8 cellular contexts compared by ENCODE assay signal in genomic region chr1:25619101-25619890, GRCh38. TPM values are rescaled to one million over a fixed set of nuclear protein-coding genes. Genes with fewer than 3 reads are reported as not detected.
DNase-seq lines count a peak whose midpoint lies in the region; ATAC-seq and TF ChIP-seq lines count a peak whose summit lies in the region.

No MANE protein-coding gene starts in this region.

- H4K20me1 ChIP-seq in KMS-11 (ENCODE audit: insufficient read depth) = no peaks in the 10 kb centered on the region

- peak overlapping the region; percentile 89 for H3K4me2 ChIP-seq in KMS-11

- intact Hi-C loops in Caco-2 (cut with micrococcal nuclease; ENCODE audit: unreplicated experiment) = loop anchor here (1.0 to 2.0 kb wide), 3 partner anchors 50 to 177 kb away; no protein-coding TSS in a partner anchor
- intact Hi-C loops in testis (cut with DNase I; ENCODE audit: low total_unique reads) = no loop called here

- H3K9me3 ChIP-seq in Caco-2 (no peaks in the 10 kb centered on the region), testis (no peaks in the 10 kb centered on the region)

- DNase-seq in Caco-2 (peak; percentile 49 to 73), coronary artery (ENCODE audit: low spot score) (no peak), medulla oblongata (ENCODE audit: extremely low spot score) (peak; percentile 81), testis (peak; percentile 63), MV-4-11 (lab: John Stamatoyannopoulos, UW) (no peak)
- DNase-seq in activated CD4-positive, CD25-positive, alpha-beta regulatory T cell treated with anti-CD3 and anti-CD28 coated beads, Interleukin-2, amount 50 U/mL, for 72 hours = peak; percentile 61

- TF ChIP-seq POLR2A in testis (IDR thresholded peaks at IDR 0.05) = no peak

- POLR2A ChIA-PET in Caco-2 (lab: Charles Lee) = no interaction called here

- TF ChIP-seq CTCF in Caco-2 (IDR thresholded peaks at IDR 0.05; ENCODE audit: insufficient read depth in 1 of 2, low read depth in 1 of 2, low read length in 1 of 2, severe bottlenecking in 1 of 2, unreplicated experiment in 1 of 2) (peak; percentile 84 to 87), KMS-11 (conservative IDR thresholded peaks at IDR 0.05; ENCODE audit: low read depth, low read length) (peak; percentile 96), coronary artery (IDR thresholded peaks at IDR 0.05) (peak; percentile 40), testis (IDR thresholded peaks at IDR 0.05) (peak; percentile 57 to 79 (median 73))

- H3K36me3 Mint-ChIP-seq in Caco-2 (ENCODE audit: insufficient read depth, unreplicated experiment) = peaks cover 5% of the 10 kb centered on the region

- H3K9me3 Mint-ChIP-seq in Caco-2 (ENCODE audit: unreplicated experiment) = no peaks in the 10 kb centered on the region

- WGBS in testis, 2 donors = 30 to 54% methylated on average over 5 to 11 of the region's 11 CpGs

- no peak overlapping the region for H2AFZ ChIP-seq in KMS-11 (ENCODE audit: low read depth)

- peaks cover 57% of the 10 kb centered on the region; the same call in 1 of the 2 replicates for H3K79me2 ChIP-seq in KMS-11 (ENCODE audit: insufficient read depth, low read depth)

- H3K4me1 Mint-ChIP-seq in Caco-2 (ENCODE audit: low read depth, unreplicated experiment) = peaks cover under 1% of the 10 kb centered on the region

- H3K4me1 ChIP-seq in Caco-2 (peaks cover 4% of the 10 kb centered on the region; the same call in 1 of the 2 replicates), KMS-11 (ENCODE audit: low read depth, poor library complexity, severe bottlenecking) (peaks cover 81% of the 10 kb centered on the region), testis (peaks cover 13% of the 10 kb centered on the region)

- no TSS peak for BruUV-seq in Caco-2 (replicated peaks; lab: Mats Ljungman, UMichigan)

- H3K27ac Mint-ChIP-seq in Caco-2 (ENCODE audit: unreplicated experiment) = no peak overlapping the region

- CTCF ChIA-PET in Caco-2 (lab: Charles Lee) = interaction anchor here (0.8 to 1.3 kb wide), 5 partner anchors 9 to 201 kb away, joined by 3 to 5 read pairs (median 4); partner anchors contain the start of gene MTFR1L

- peak overlapping the region; percentile 66 for H3K4me3 Mint-ChIP-seq in Caco-2 (ENCODE audit: unreplicated experiment)

- H3K27ac ChIP-seq in KMS-11 (peak overlapping the region; percentile 45), coronary artery (peak overlapping the region in 1 of 2 donors; percentile 46), testis (no peak overlapping the region)

- no peaks in the 10 kb centered on the region for H3K27me3 Mint-ChIP-seq in Caco-2 (ENCODE audit: insufficient read depth, unreplicated experiment)

- H3K36me3 ChIP-seq in Caco-2 (ENCODE audit: control insufficient read depth, insufficient read depth, low read length) (no peaks in the 10 kb centered on the region), KMS-11 (ENCODE audit: insufficient read depth) (no peaks in the 10 kb centered on the region), testis (ENCODE audit: low read depth, missing control alignments) (no peaks in the 10 kb centered on the region)

- H3K4me3 ChIP-seq in Caco-2 (ENCODE audit: low read depth, low read length) = no peak overlapping the region
- H3K4me3 ChIP-seq in KMS-11 (IDR thresholded peaks at IDR 0.05; ENCODE audit: insufficient read depth, low read depth, low read length) = peak overlapping the region; percentile 66
- H3K4me3 ChIP-seq in coronary artery = peak overlapping the region; percentile 82
- H3K4me3 ChIP-seq in testis = no peak overlapping the region

- H3K9ac ChIP-seq in KMS-11 = peak overlapping the region; percentile 54; the same call in 1 of the 2 replicates

- no peak for ATAC-seq in HG03378 (IDR thresholded peaks at IDR 0.05; ENCODE audit: unreplicated experiment)

- H3K27me3 ChIP-seq in Caco-2 (replicated peaks; ENCODE audit: control insufficient read depth, insufficient read depth, low read length) (0 out of 2 replicates have a peak, but pooled peaks cover 1% of the 10 kb centered on the region), KMS-11 (ENCODE audit: insufficient read depth, low read depth) (peaks cover under 1% of the 10 kb centered on the region; the same call in 1 of the 2 replicates), testis (no peaks in the 10 kb centered on the region)

RNA-seq across cellular contexts. Expression of gene MAN1C1, which starts 2.7 kb away (rescaled TPM):
- 2.7 and 3.5 TPM in 2 replicates for total RNA-seq in Caco-2 (2022)
- total RNA-seq in testis = 10 to 100 TPM; 12.8 to 21.1 TPM
- polyA plus RNA-seq in testis (ENCODE audit: insufficient read depth, low read depth, low replicate concordance) = 14.8 TPM

Comparison
In these comparisons a context has a peak if more than half of its experiments do, and no peak if none do; other contexts are left out.
1. DNase-seq: peak in Caco-2 (2 of 2), activated CD4-positive, CD25-positive, alpha-beta regulatory T cell treated with anti-CD3 and anti-CD28 coated beads, Interleukin-2, amount 50 U/mL, for 72 hours (single experiment), medulla oblongata (single experiment) and testis (single experiment); none in coronary artery (single experiment) and MV-4-11 (single experiment).
2. H3K4me3 ChIP-seq: peak in KMS-11 (single experiment) and coronary artery (single experiment); none in Caco-2 (single experiment) and testis (0 of 2).
3. CTCF ChIP-seq: peak in every context shown above with its lines; median percentile 96 in KMS-11; 86 in Caco-2; 73 in testis; 40 in coronary artery.